In genomic region chr4:7970031-7970946, GRCh38 we compare ENCODE assay signal across 1 cellular context.
A peak's percentile ranks its signal among the peaks of the same experiment; 100 is the strongest.
TF ChIP-seq lines count a peak whose summit lies in the region.

No MANE protein-coding gene starts in this region.

TF ChIP-seq in HepG2, 621 proteins besides CTCF, POLR2A, EP300 and RAD21 (continued from another document and continues in another):
- TF ChIP-seq, protein P1, sequence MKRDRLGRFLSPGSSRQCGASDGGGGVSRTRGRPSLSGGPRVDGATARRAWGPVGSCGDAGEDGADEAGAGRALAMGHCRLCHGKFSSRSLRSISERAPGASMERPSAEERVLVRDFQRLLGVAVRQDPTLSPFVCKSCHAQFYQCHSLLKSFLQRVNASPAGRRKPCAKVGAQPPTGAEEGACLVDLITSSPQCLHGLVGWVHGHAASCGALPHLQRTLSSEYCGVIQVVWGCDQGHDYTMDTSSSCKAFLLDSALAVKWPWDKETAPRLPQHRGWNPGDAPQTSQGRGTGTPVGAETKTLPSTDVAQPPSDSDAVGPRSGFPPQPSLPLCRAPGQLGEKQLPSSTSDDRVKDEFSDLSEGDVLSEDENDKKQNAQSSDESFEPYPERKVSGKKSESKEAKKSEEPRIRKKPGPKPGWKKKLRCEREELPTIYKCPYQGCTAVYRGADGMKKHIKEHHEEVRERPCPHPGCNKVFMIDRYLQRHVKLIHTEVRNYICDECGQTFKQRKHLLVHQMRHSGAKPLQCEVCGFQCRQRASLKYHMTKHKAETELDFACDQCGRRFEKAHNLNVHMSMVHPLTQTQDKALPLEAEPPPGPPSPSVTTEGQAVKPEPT (CRISPR knock-in tag; IDR thresholded peaks at IDR 0.05; ENCODE audit: low read depth), result no peak
- TF ChIP-seq ATF7-NPFF (CRISPR knock-in tag; IDR thresholded peaks at IDR 0.05; ENCODE audit: low read depth), result no peak
- peak; percentile 56 for TF ChIP-seq HOXA3 (CRISPR knock-in tag; IDR thresholded peaks at IDR 0.05)
- no peak for TF ChIP-seq PHB2 (IDR thresholded peaks at IDR 0.05; ENCODE audit: partially characterized antibody)
- no peak for TF ChIP-seq RBFOX2 (IDR thresholded peaks at IDR 0.05; ENCODE audit: low read depth, low read length)
- no peak for TF ChIP-seq ELF4 (CRISPR knock-in tag; IDR thresholded peaks at IDR 0.05; ENCODE audit: borderline replicate concordance)
- TF ChIP-seq RXRB (CRISPR knock-in tag; IDR thresholded peaks at IDR 0.05; ENCODE audit: borderline replicate concordance), result peak; percentile 84; the same call in 1 of the 2 replicates
- no peak for TF ChIP-seq RNF2 (conservative IDR thresholded peaks at IDR 0.05; ENCODE audit: low read depth)
- TF ChIP-seq SKIL (CRISPR knock-in tag; IDR thresholded peaks at IDR 0.05; ENCODE audit: borderline replicate concordance), result peak; percentile 71
- no peak for TF ChIP-seq CAMTA2 (CRISPR knock-in tag; IDR thresholded peaks at IDR 0.05; ENCODE audit: borderline replicate concordance)
- TF ChIP-seq, protein P2, sequence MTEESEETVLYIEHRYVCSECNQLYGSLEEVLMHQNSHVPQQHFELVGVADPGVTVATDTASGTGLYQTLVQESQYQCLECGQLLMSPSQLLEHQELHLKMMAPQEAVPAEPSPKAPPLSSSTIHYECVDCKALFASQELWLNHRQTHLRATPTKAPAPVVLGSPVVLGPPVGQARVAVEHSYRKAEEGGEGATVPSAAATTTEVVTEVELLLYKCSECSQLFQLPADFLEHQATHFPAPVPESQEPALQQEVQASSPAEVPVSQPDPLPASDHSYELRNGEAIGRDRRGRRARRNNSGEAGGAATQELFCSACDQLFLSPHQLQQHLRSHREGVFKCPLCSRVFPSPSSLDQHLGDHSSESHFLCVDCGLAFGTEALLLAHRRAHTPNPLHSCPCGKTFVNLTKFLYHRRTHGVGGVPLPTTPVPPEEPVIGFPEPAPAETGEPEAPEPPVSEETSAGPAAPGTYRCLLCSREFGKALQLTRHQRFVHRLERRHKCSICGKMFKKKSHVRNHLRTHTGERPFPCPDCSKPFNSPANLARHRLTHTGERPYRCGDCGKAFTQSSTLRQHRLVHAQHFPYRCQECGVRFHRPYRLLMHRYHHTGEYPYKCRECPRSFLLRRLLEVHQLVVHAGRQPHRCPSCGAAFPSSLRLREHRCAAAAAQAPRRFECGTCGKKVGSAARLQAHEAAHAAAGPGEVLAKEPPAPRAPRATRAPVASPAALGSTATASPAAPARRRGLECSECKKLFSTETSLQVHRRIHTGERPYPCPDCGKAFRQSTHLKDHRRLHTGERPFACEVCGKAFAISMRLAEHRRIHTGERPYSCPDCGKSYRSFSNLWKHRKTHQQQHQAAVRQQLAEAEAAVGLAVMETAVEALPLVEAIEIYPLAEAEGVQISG (CRISPR knock-in tag; IDR thresholded peaks at IDR 0.05), result peak; percentile 52; the same call in 1 of the 2 replicates
- TF ChIP-seq NR2F2 (IDR thresholded peaks at IDR 0.05; ENCODE audit: borderline replicate concordance, low read depth), result peak; percentile 37; the same call in 1 of the 2 replicates
- TF ChIP-seq TEAD3 (CRISPR knock-in tag; optimal IDR thresholded peaks at IDR 0.05; ENCODE audit: borderline replicate concordance), result peak; percentile 94
- 0 out of 2 replicates have a peak, but pooled peaks have one; percentile 18 for TF ChIP-seq NFKB2 (CRISPR knock-in tag; IDR thresholded peaks at IDR 0.05; ENCODE audit: borderline replicate concordance)
- no peak for TF ChIP-seq NFKBIZ (CRISPR knock-in tag; IDR thresholded peaks at IDR 0.05)
- no peak for TF ChIP-seq ZNF251 (CRISPR knock-in tag; IDR thresholded peaks at IDR 0.05)
- no peak for TF ChIP-seq ZBTB21 (CRISPR knock-in tag; IDR thresholded peaks at IDR 0.05)
- TF ChIP-seq, protein P3, sequence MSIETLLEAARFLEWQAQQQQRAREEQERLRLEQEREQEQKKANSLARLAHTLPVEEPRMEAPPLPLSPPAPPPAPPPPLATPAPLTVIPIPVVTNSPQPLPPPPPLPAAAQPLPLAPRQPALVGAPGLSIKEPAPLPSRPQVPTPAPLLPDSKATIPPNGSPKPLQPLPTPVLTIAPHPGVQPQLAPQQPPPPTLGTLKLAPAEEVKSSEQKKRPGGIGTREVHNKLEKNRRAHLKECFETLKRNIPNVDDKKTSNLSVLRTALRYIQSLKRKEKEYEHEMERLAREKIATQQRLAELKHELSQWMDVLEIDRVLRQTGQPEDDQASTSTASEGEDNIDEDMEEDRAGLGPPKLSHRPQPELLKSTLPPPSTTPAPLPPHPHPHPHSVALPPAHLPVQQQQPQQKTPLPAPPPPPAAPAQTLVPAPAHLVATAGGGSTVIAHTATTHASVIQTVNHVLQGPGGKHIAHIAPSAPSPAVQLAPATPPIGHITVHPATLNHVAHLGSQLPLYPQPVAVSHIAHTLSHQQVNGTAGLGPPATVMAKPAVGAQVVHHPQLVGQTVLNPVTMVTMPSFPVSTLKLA (IDR thresholded peaks at IDR 0.05), result peak; percentile 15; the same call in 1 of the 2 replicates
- TF ChIP-seq XRCC5 (optimal IDR thresholded peaks at IDR 0.05; ENCODE audit: low read length), result no peak
- no peak for TF ChIP-seq JUN (CRISPR knock-in tag; IDR thresholded peaks at IDR 0.05)
- TF ChIP-seq FOXJ3 (CRISPR knock-in tag; IDR thresholded peaks at IDR 0.05; ENCODE audit: borderline replicate concordance), result no peak
- TF ChIP-seq FOXP4 (CRISPR knock-in tag; IDR thresholded peaks at IDR 0.05), result peak; percentile 51
- TF ChIP-seq MTF1 (CRISPR knock-in tag; IDR thresholded peaks at IDR 0.05), result no peak
- TF ChIP-seq MXD3 (CRISPR knock-in tag; IDR thresholded peaks at IDR 0.05), result no peak
- no peak for TF ChIP-seq STAG1 (CRISPR knock-in tag; IDR thresholded peaks at IDR 0.05)
- 0 out of 2 replicates have a peak, but pooled peaks have one; percentile 31 for TF ChIP-seq ZNF605 (CRISPR knock-in tag; IDR thresholded peaks at IDR 0.05)
- TF ChIP-seq RORA (CRISPR knock-in tag; IDR thresholded peaks at IDR 0.05), result no peak
- TF ChIP-seq NFYB (CRISPR knock-in tag; IDR thresholded peaks at IDR 0.05), result no peak
- no peak for TF ChIP-seq ZBTB33 (CRISPR knock-in tag; IDR thresholded peaks at IDR 0.05)
- 0 out of 2 replicates have a peak, but pooled peaks have one; percentile 7 for TF ChIP-seq FOSL2 (CRISPR knock-in tag; IDR thresholded peaks at IDR 0.05)
- TF ChIP-seq, protein P4, sequence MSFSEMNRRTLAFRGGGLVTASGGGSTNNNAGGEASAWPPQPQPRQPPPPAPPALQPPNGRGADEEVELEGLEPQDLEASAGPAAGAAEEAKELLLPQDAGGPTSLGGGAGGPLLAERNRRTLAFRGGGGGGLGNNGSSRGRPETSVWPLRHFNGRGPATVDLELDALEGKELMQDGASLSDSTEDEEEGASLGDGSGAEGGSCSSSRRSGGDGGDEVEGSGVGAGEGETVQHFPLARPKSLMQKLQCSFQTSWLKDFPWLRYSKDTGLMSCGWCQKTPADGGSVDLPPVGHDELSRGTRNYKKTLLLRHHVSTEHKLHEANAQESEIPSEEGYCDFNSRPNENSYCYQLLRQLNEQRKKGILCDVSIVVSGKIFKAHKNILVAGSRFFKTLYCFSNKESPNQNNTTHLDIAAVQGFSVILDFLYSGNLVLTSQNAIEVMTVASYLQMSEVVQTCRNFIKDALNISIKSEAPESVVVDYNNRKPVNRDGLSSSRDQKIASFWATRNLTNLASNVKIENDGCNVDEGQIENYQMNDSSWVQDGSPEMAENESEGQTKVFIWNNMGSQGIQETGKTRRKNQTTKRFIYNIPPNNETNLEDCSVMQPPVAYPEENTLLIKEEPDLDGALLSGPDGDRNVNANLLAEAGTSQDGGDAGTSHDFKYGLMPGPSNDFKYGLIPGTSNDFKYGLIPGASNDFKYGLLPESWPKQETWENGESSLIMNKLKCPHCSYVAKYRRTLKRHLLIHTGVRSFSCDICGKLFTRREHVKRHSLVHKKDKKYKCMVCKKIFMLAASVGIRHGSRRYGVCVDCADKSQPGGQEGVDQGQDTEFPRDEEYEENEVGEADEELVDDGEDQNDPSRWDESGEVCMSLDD (CRISPR knock-in tag; IDR thresholded peaks at IDR 0.05; ENCODE audit: borderline replicate concordance), result no peak
- TF ChIP-seq HOXA5 (CRISPR knock-in tag; IDR thresholded peaks at IDR 0.05), result no peak
- TF ChIP-seq SRF (IDR thresholded peaks at IDR 0.05; ENCODE audit: low read depth, low read length), result no peak
- no peak for TF ChIP-seq ZNF703 (CRISPR knock-in tag; IDR thresholded peaks at IDR 0.05; ENCODE audit: borderline replicate concordance)
- TF ChIP-seq SAP130 (CRISPR knock-in tag; IDR thresholded peaks at IDR 0.05; ENCODE audit: low read depth), result peak; percentile 80
- TF ChIP-seq MIER2 (CRISPR knock-in tag; IDR thresholded peaks at IDR 0.05), result 0 out of 2 replicates have a peak, but pooled peaks have one; percentile 15
- TF ChIP-seq ZFP41 (CRISPR knock-in tag; IDR thresholded peaks at IDR 0.05; ENCODE audit: borderline replicate concordance), result no peak
- no peak; the same call in 1 of the 2 replicates for TF ChIP-seq TRIM24 (CRISPR knock-in tag; IDR thresholded peaks at IDR 0.05)
- TF ChIP-seq ZNF770 (CRISPR knock-in tag; IDR thresholded peaks at IDR 0.05), result peak; percentile 59; the same call in 1 of the 2 replicates
- TF ChIP-seq CC2D1A (CRISPR knock-in tag; IDR thresholded peaks at IDR 0.05), result no peak
- no peak for TF ChIP-seq ZNF549 (CRISPR knock-in tag; IDR thresholded peaks at IDR 0.05)
- no peak for TF ChIP-seq ZBTB3 (CRISPR knock-in tag; IDR thresholded peaks at IDR 0.05; ENCODE audit: borderline replicate concordance, low read depth)
- TF ChIP-seq ZNF674 (CRISPR knock-in tag; IDR thresholded peaks at IDR 0.05; ENCODE audit: low read depth), result no peak
- peak; percentile 99 for TF ChIP-seq ETV5 (CRISPR knock-in tag; IDR thresholded peaks at IDR 0.05; ENCODE audit: borderline replicate concordance)
- no peak for TF ChIP-seq NR2F1 (CRISPR knock-in tag; IDR thresholded peaks at IDR 0.05)
- TF ChIP-seq TP53 (CRISPR knock-in tag; conservative IDR thresholded peaks at IDR 0.05), result no peak
